Comparison of ENCODE assay signal across 8 cellular contexts in genomic region chr14:103103461-103104388, GRCh38. TPM values are rescaled to one million over a fixed set of nuclear protein-coding genes. Genes with fewer than 3 reads are reported as not detected.
DNase-seq lines count a peak whose midpoint lies in the region; ATAC-seq and TF ChIP-seq lines count a peak whose summit lies in the region.

No MANE protein-coding gene starts in this region.

- H3K27ac ChIP-seq in SK-N-SH (ENCODE audit: low read depth in 2 of 2, low read length in 1 of 2): no peak overlapping the region
- H3K27ac ChIP-seq in thoracic aorta: no peak overlapping the region

- no peaks in the 10 kb centered on the region for H3F3A ChIP-seq in SK-N-SH (replicated peaks; ENCODE audit: insufficient read depth)

- DNase-seq in BE2C: peak; percentile 76
- peak; percentile 98 for DNase-seq in HuH-7.5 (ENCODE audit: low spot score)
- DNase-seq in SK-N-SH: peak; percentile 86
- peak; percentile 81 for DNase-seq in glomerular visceral epithelial cell (ENCODE audit: extremely low spot score)
- no peak for DNase-seq in thoracic aorta (ENCODE audit: low spot score)
- no peak for DNase-seq in NAMALWA (ENCODE audit: low spot score)

- H3K9me2 ChIP-seq in SK-N-SH: no peaks in the 10 kb centered on the region

- H2AFZ ChIP-seq in SK-N-SH (ENCODE audit: low read depth): no peak overlapping the region

- POLR2A ChIA-PET in SK-N-SH (lab: Yijun Ruan, JAX): no interaction called here

- no peaks in the 10 kb centered on the region for H3K79me2 ChIP-seq in SK-N-SH (ENCODE audit: insufficient read depth)

- CTCF ChIA-PET in SK-N-SH (lab: Yijun Ruan, JAX): interaction anchor here (0.9 to 7.8 kb wide), 44 partner anchors 8 to 417 kb away, joined by 3 to 250 read pairs (median 12); partner anchors contain the start of genes EXOC3L4, LBHD2 and TNFAIP2

- H3K9me3 ChIP-seq in BE2C (no peaks in the 10 kb centered on the region), SK-N-SH (no peaks in the 10 kb centered on the region), thoracic aorta (no peaks in the 10 kb centered on the region)

- H3K4me1 ChIP-seq in BE2C: no peaks in the 10 kb centered on the region
- peaks cover 4 to 6% of the 10 kb centered on the region in 2 experiments; a peak in 2 of 4 replicates for H3K4me1 ChIP-seq in SK-N-SH (ENCODE audit: control insufficient read depth in 1 of 2, insufficient read depth in 2 of 2, low read depth in 1 of 2, low read length in 1 of 2)
- peaks cover 0 to 24% of the 10 kb centered on the region in 2 donors for H3K4me1 ChIP-seq in thoracic aorta (ENCODE audit: control insufficient read depth in 1 of 2, low read depth in 2 of 2)

- WGBS in SK-N-SH (ENCODE audit: low lambda C conversion rate): 8% methylated on average over 23 of the region's 68 CpGs

- peak overlapping the region; percentile 66 for H3K4me2 ChIP-seq in SK-N-SH

- TF ChIP-seq RAD21 in SK-N-SH (IDR thresholded peaks at IDR 0.05; ENCODE audit: low read length): no peak

- no peak for TF ChIP-seq EP300 in SK-N-SH (IDR thresholded peaks at IDR 0.05; ENCODE audit: borderline replicate concordance in 1 of 2, low read depth in 1 of 2, low read length in 1 of 2)

- ATAC-seq in thoracic aorta (ENCODE audit: insufficient number of reproducible peaks, low FRiP score, low read depth): no peak
- ATAC-seq in HG03175 (IDR thresholded peaks at IDR 0.05; ENCODE audit: unreplicated experiment): no peak
- ATAC-seq in HG02884 (IDR thresholded peaks at IDR 0.05; ENCODE audit: unreplicated experiment): no peak

- peak overlapping the region; percentile 23; the same call in 1 of the 2 replicates for H3K4me3 ChIP-seq in BE2C (ENCODE audit: low read depth, low read length)
- H3K4me3 ChIP-seq in SK-N-SH (ENCODE audit: low read depth in 2 of 2, low read length in 1 of 2): peak overlapping the region in 1 of 2 experiments; percentile 23; a peak in 2 of 4 replicates
- peak overlapping the region; percentile 28 for H3K4me3 ChIP-seq in thoracic aorta

- peaks cover 29% of the 10 kb centered on the region for H3K27me3 ChIP-seq in BE2C
- H3K27me3 ChIP-seq in SK-N-SH (ENCODE audit: insufficient read depth): peaks cover 25% of the 10 kb centered on the region
- peaks cover 19% of the 10 kb centered on the region for H3K27me3 ChIP-seq in thoracic aorta (replicated peaks; ENCODE audit: insufficient read depth)

- TF ChIP-seq CTCF in BE2C (IDR thresholded peaks at IDR 0.05; ENCODE audit: low read depth, low read length) (peak; percentile 47), SK-N-SH (IDR thresholded peaks at IDR 0.05) (peak; percentile 51), thoracic aorta (IDR thresholded peaks at IDR 0.05) (no peak)

- H4K20me1 ChIP-seq in SK-N-SH (ENCODE audit: insufficient read depth): no peaks in the 10 kb centered on the region

- H3K36me3 ChIP-seq in BE2C (no peaks in the 10 kb centered on the region), SK-N-SH (replicated peaks in 1 of 2; ENCODE audit: control insufficient read depth in 1 of 2, insufficient read depth in 2 of 2, low read length in 1 of 2) (no peaks in the 10 kb centered on the region), thoracic aorta (no peaks in the 10 kb centered on the region)

- no peak overlapping the region for H3K9ac ChIP-seq in SK-N-SH

TF ChIP-seq in SK-N-SH, 30 proteins besides CTCF, POLR2A, EP300 and RAD21:
- no peak for TF ChIP-seq NFIC (IDR thresholded peaks at IDR 0.05; ENCODE audit: borderline replicate concordance)
- TF ChIP-seq ZBTB33 (IDR thresholded peaks at IDR 0.05; ENCODE audit: borderline replicate concordance, low read depth): no peak
- TF ChIP-seq MXI1 (IDR thresholded peaks at IDR 0.05; ENCODE audit: low read depth, low read length): peak; percentile 81
- TF ChIP-seq MAX (IDR thresholded peaks at IDR 0.05; ENCODE audit: low read depth): 0 out of 2 replicates have a peak, but pooled peaks have one; percentile 32
- TF ChIP-seq PBX3 (IDR thresholded peaks at IDR 0.05): no peak
- TF ChIP-seq EZH2phosphoT487 (IDR thresholded peaks at IDR 0.05; ENCODE audit: borderline replicate concordance, low read depth): no peak
- no peak for TF ChIP-seq NRF1 (IDR thresholded peaks at IDR 0.05; ENCODE audit: low read depth, low read length)
- TF ChIP-seq SIN3A (IDR thresholded peaks at IDR 0.05; ENCODE audit: borderline replicate concordance, low read depth, low read length): peak; percentile 80; the same call in 1 of the 2 replicates
- no peak for TF ChIP-seq GATA2 (CRISPR knock-in tag; IDR thresholded peaks at IDR 0.05)
- no peak for TF ChIP-seq USF2 (IDR thresholded peaks at IDR 0.05; ENCODE audit: borderline replicate concordance, low read depth, low read length)
- no peak for TF ChIP-seq JUND (IDR thresholded peaks at IDR 0.05)
- TF ChIP-seq CHD2 (IDR thresholded peaks at IDR 0.05; ENCODE audit: low read length, partially characterized antibody): no peak
- TF ChIP-seq RFX5 (IDR thresholded peaks at IDR 0.05; ENCODE audit: low read length): no peak
- TF ChIP-seq SMC3 (IDR thresholded peaks at IDR 0.05; ENCODE audit: low read depth, low read length): no peak
- no peak for TF ChIP-seq FOSL2 (IDR thresholded peaks at IDR 0.05; ENCODE audit: borderline replicate concordance, low read depth)
- no peak for TF ChIP-seq TAF1 (IDR thresholded peaks at IDR 0.05; ENCODE audit: borderline replicate concordance, low read depth, low read length)

RNA-seq across cellular contexts. Expression of gene EXOC3L4, which starts 9.2 kb away (rescaled TPM):
- not detected for polyA plus RNA-seq in BE2C (2012; ENCODE audit: insufficient read depth, insufficient read length, low read depth)
- 0.21 and 0.46 TPM in 2 replicates for polyA plus RNA-seq in SK-N-SH (2012; rRNA removed)
- polyA plus RNA-seq in SK-N-SH (2012; cell fraction: cytosol; rRNA removed): 0.04 and 0.08 TPM in 2 replicates
- polyA plus RNA-seq in SK-N-SH (2012; cell fraction: nucleus; rRNA removed): 0.72 and 0.73 TPM in 2 replicates
- total RNA-seq in thoracic aorta: not detected

RNA-seq across cellular contexts. Expression of gene TNFAIP2, which starts 19.5 kb away (rescaled TPM):
- polyA plus RNA-seq in BE2C (2012; ENCODE audit: insufficient read depth, insufficient read length, low read depth): 29.7 TPM
- polyA plus RNA-seq in SK-N-SH (2012; rRNA removed): 11.8 and 16.0 TPM in 2 replicates
- polyA plus RNA-seq in SK-N-SH (2012; cell fraction: cytosol; rRNA removed): 4.8 and 7.6 TPM in 2 replicates
- polyA plus RNA-seq in SK-N-SH (2012; cell fraction: nucleus; rRNA removed): 31.4 and 61.9 TPM in 2 replicates
- 100 to 1,000 TPM; 135 to 228 TPM for total RNA-seq in thoracic aorta

RNA-seq across cellular contexts. Expression of gene LBHD2, which starts 19.7 kb away (rescaled TPM):
- not detected for polyA plus RNA-seq in BE2C (2012; ENCODE audit: insufficient read depth, insufficient read length, low read depth)
- not detected in 2 replicates for polyA plus RNA-seq in SK-N-SH (2012; rRNA removed)
- not detected in 2 replicates for polyA plus RNA-seq in SK-N-SH (2012; cell fraction: cytosol; rRNA removed)
- polyA plus RNA-seq in SK-N-SH (2012; cell fraction: nucleus; rRNA removed): not detected in 2 replicates
- not detected for total RNA-seq in thoracic aorta

RNA-seq across cellular contexts. Expression of gene CDC42BPB, which starts 46.4 kb away (rescaled TPM):
- 142 TPM for polyA plus RNA-seq in BE2C (2012; ENCODE audit: insufficient read depth, insufficient read length, low read depth)
- polyA plus RNA-seq in SK-N-SH (2012; rRNA removed): 59.7 and 61.6 TPM in 2 replicates
- polyA plus RNA-seq in SK-N-SH (2012; cell fraction: cytosol; rRNA removed): 30.0 and 41.9 TPM in 2 replicates
- polyA plus RNA-seq in SK-N-SH (2012; cell fraction: nucleus; rRNA removed): 160 and 189 TPM in 2 replicates
- total RNA-seq in thoracic aorta: 100 to 1,000 TPM; 121 to 133 TPM

Comparison
In these comparisons a context has a peak if more than half of its experiments do, and no peak if none do; other contexts are left out.
1. DNase-seq: peak in BE2C (single experiment), HuH-7.5 (single experiment), SK-N-SH (single experiment) and glomerular visceral epithelial cell (single experiment); none in thoracic aorta (single experiment) and NAMALWA (single experiment).